1 cellular context compared by ENCODE assay signal in genomic region chr9:87372401-87372851, GRCh38.
TF ChIP-seq lines count a peak whose summit lies in the region.

No MANE protein-coding gene starts in this region.

TF ChIP-seq in WTC11, 78 proteins besides CTCF, POLR2A, EP300 and RAD21 (continued from another document):
- TF ChIP-seq, protein P1, sequence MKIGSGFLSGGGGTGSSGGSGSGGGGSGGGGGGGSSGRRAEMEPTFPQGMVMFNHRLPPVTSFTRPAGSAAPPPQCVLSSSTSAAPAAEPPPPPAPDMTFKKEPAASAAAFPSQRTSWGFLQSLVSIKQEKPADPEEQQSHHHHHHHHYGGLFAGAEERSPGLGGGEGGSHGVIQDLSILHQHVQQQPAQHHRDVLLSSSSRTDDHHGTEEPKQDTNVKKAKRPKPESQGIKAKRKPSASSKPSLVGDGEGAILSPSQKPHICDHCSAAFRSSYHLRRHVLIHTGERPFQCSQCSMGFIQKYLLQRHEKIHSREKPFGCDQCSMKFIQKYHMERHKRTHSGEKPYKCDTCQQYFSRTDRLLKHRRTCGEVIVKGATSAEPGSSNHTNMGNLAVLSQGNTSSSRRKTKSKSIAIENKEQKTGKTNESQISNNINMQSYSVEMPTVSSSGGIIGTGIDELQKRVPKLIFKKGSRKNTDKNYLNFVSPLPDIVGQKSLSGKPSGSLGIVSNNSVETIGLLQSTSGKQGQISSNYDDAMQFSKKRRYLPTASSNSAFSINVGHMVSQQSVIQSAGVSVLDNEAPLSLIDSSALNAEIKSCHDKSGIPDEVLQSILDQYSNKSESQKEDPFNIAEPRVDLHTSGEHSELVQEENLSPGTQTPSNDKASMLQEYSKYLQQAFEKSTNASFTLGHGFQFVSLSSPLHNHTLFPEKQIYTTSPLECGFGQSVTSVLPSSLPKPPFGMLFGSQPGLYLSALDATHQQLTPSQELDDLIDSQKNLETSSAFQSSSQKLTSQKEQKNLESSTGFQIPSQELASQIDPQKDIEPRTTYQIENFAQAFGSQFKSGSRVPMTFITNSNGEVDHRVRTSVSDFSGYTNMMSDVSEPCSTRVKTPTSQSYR (CRISPR knock-in tag; IDR thresholded peaks at IDR 0.05) = no peak
- TF ChIP-seq CBFB (CRISPR knock-in tag; IDR thresholded peaks at IDR 0.05; ENCODE audit: low read depth) (no peak), ELF4 (CRISPR knock-in tag; IDR thresholded peaks at IDR 0.05; ENCODE audit: low read depth) (no peak), ZNF263 (CRISPR knock-in tag; IDR thresholded peaks at IDR 0.05; ENCODE audit: low read depth) (no peak), NFATC4 (CRISPR knock-in tag; IDR thresholded peaks at IDR 0.05) (no peak), ZMAT4 (CRISPR knock-in tag; IDR thresholded peaks at IDR 0.05) (no peak), ATF3 (CRISPR knock-in tag; conservative IDR thresholded peaks at IDR 0.05) (no peak), FOXJ3 (CRISPR knock-in tag; IDR thresholded peaks at IDR 0.05; ENCODE audit: borderline replicate concordance) (no peak), ATF1 (CRISPR knock-in tag; IDR thresholded peaks at IDR 0.05) (no peak)
- TF ChIP-seq, protein P2, sequence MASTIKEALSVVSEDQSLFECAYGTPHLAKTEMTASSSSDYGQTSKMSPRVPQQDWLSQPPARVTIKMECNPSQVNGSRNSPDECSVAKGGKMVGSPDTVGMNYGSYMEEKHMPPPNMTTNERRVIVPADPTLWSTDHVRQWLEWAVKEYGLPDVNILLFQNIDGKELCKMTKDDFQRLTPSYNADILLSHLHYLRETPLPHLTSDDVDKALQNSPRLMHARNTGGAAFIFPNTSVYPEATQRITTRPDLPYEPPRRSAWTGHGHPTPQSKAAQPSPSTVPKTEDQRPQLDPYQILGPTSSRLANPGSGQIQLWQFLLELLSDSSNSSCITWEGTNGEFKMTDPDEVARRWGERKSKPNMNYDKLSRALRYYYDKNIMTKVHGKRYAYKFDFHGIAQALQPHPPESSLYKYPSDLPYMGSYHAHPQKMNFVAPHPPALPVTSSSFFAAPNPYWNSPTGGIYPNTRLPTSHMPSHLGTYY (CRISPR knock-in tag; IDR thresholded peaks at IDR 0.05) = no peak
